ENCODE assay signal across 8 cellular contexts in the genomic region with DNA sequence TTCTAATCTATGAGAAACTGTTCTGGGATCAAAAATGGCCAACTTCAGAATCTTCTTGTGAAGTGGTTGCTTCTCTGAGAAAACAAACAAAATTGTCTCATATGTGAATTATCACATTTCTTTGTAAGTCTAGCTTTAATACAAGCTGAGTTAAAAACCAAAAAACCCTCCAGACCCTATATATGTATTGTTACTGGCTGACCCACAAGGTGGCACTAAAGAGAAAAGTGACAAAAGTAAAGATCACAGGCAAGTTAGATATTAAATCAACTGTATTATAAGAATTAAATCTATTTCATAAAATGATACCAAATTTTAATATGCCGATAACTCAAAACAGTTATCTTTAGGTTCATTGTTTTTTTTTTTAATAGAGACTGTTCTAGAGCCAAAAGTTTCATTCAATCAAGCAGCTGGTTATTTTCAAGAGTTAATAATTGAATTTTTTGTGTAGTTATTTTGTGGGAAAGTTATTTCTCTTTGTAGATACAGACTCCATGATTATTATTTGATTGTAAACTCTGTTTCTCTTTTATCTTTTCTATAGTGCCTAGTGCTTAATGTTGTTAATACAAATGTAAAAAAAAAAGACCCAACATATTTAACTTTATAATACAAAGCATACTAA. TPM values are rescaled to one million over a fixed set of nuclear protein-coding genes. Genes with fewer than 3 reads are reported as not detected.
A peak's percentile ranks its signal among the peaks of the same experiment; 100 is the strongest.
DNase-seq lines count a peak whose midpoint lies in the region; ATAC-seq, FAIRE-seq and TF ChIP-seq lines count a peak whose summit lies in the region.

No MANE protein-coding gene starts in this region.

- intact Hi-C loops in pancreas (cut with DNase I), result no loop called here

- H3K9me3 ChIP-seq in pancreas, result no peaks in the 10 kb centered on the region

- TF ChIP-seq CTCF in pancreas (IDR thresholded peaks at IDR 0.05), result peak in 2 of 4 donors; percentile 9 to 19

- H3K4me3 ChIP-seq in pancreas, result no peak overlapping the region

- WGBS in pancreas, 2 donors, result 12 to 22% methylated on average over 1 of the region's 1 CpG

- no peaks in the 10 kb centered on the region for H3K36me3 ChIP-seq in pancreas

- DNase-seq in DMS 273 (lab: John Stamatoyannopoulos, UW; ENCODE audit: unreplicated experiment) (peak; percentile 48), DMS 273 treated with DMSO at 0.1 percent for 48 hours (lab: John Stamatoyannopoulos, UW) (no peak), NAMALWA (ENCODE audit: low spot score) (peak; percentile 47), cerebellar cortex (ENCODE audit: low spot score) (peak; percentile 72), pancreas (no peak), T1000 (lab: John Stamatoyannopoulos, UW) (no peak)

- H3K27me3 ChIP-seq in pancreas, result no peaks in the 10 kb centered on the region

- ATAC-seq in pancreas (peak in 3 of 4 donors; percentile 42 to 68 (median 60)), GM21360 (IDR thresholded peaks at IDR 0.05; ENCODE audit: unreplicated experiment) (no peak), GM21786 (IDR thresholded peaks at IDR 0.05; ENCODE audit: unreplicated experiment) (no peak)

- no peak overlapping the region for H3K27ac ChIP-seq in pancreas

- peaks cover 0 to 15% (median 12%) of the 10 kb centered on the region in 3 donors for H3K4me1 ChIP-seq in pancreas

- FAIRE-seq in pancreas (lab: Jason Lieb, UNC), result peak; percentile 94

RNA-seq across cellular contexts. Expression of a gene that starts 7.5 kb away (rescaled TPM):
- 10 to 100 TPM in 5 of 6 donors, 1 to 10 TPM in 1; 8.1 to 30.2 (median 22.7) TPM for total RNA-seq in pancreas
- polyA plus RNA-seq in pancreas, result 1 to 10 TPM; 1.9 to 2.2 TPM

Comparison
In these comparisons a context has a peak if more than half of its experiments do, and no peak if none do; other contexts are left out.
1. DNase-seq: peak in DMS 273 (single experiment), NAMALWA (single experiment) and cerebellar cortex (single experiment); none in DMS 273 treated with DMSO at 0.1 percent for 48 hours (single experiment), pancreas (0 of 6) and T1000 (single experiment).
2. ATAC-seq: peak in pancreas (3 of 4); none in GM21360 (single experiment) and GM21786 (single experiment).